Comparison of ENCODE assay signal across 27 cellular contexts in the genomic region with DNA sequence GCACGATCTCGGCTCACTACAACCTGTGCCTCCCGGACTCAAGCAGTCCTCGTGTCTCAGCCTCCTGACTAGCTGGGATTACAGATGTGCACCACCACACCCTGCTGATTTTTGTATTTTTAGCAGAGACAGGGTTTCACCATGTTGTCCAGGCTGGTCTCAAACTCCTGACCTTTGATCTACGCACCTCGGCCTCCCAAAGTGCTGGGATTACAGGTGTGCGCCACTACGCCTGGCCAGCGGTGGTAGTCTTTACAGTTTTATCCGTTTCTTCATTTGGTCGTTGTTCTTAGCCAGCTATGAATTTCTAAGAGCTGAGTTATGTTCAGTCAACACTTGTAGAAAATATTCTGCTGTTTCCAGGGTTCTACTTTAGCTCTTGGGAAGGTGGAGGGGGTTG. TPM values are rescaled to one million over a fixed set of nuclear protein-coding genes. Genes with fewer than 3 reads are reported as not detected.
DNase-seq lines count a peak whose midpoint lies in the region; ATAC-seq, FAIRE-seq and TF ChIP-seq lines count a peak whose summit lies in the region.
"Had no signal": no experiment of that assay in that cellular context is flagged by ENCODE, and none has a peak within 500 bp of the region (broad histone marks: within the 10 kb centered on the region; RNA-seq: fewer than 3 reads in every experiment).

No MANE protein-coding gene starts in this region.

- DNase-seq in activated CD8-positive, alpha-beta memory T cell treated with anti-CD3 and anti-CD28 coated beads, Interleukin-2, amount 10 ng/mL, durations not matched to agents 7 days and 5 days: no peak
- DNase-seq in activated CD8-positive, alpha-beta memory T cell treated with anti-CD3 and anti-CD28 coated beads for 24 hours: no peak
- DNase-seq in HepG2 (ENCODE audit: low spot score) (no peak), right lobe of liver (no peak), chondrocyte (ENCODE audit: low spot score) (no peak), osteocyte (ENCODE audit: extremely low spot score, unreplicated experiment) (no peak), substantia nigra (lab: John Stamatoyannopoulos, UW) (no peak)
- DNase-seq in activated naive CD4-positive, alpha-beta T cell treated with anti-CD3 and anti-CD28 coated beads, Interleukin-2, amount 10 ng/mL, durations not matched to agents 7 days and 5 days: no peak
- DNase-seq: ACHN; AML-193; BE2C; CD4-positive, alpha-beta T cell; CD8-positive, alpha-beta memory T cell; DMS 273 treated with DMSO at 0.1 percent for 48 hours; DMS79; EL; GDM1; GM23248; H7; HCEC 1CT had no signal

- no peaks in the 10 kb centered on the region for H3K9me3 ChIP-seq in HepG2 (ENCODE audit: low read length)
- no peaks in the 10 kb centered on the region for H3K9me3 ChIP-seq in right lobe of liver
- H3K9me3 ChIP-seq: BE2C; BLaER1 treated with 17β-estradiol and CSF1 and Interleukin-3, amounts not matched to agents 10 nM and 100 nM had no signal

- H3K4me3 Mint-ChIP-seq in activated CD8-positive, alpha-beta memory T cell treated with anti-CD3 and anti-CD28 coated beads, Interleukin-2, amount 10 ng/mL, durations not matched to agents 7 days and 5 days: no peak overlapping the region
- H3K4me3 Mint-ChIP-seq in chondrocyte (ENCODE audit: unreplicated experiment) (no peak overlapping the region), osteocyte (ENCODE audit: unreplicated experiment) (no peak overlapping the region)
- no peak overlapping the region for H3K4me3 Mint-ChIP-seq in activated naive CD4-positive, alpha-beta T cell treated with anti-CD3 and anti-CD28 coated beads, Interleukin-2, amount 10 ng/mL, durations not matched to agents 7 days and 5 days
- H3K4me3 Mint-ChIP-seq: CD14-positive monocyte; CD4-positive, alpha-beta T cell; CD8-positive, alpha-beta memory T cell had no signal

- H3K4me1 Mint-ChIP-seq in activated CD8-positive, alpha-beta memory T cell treated with anti-CD3 and anti-CD28 coated beads, Interleukin-2, amount 10 ng/mL, durations not matched to agents 7 days and 5 days: no peaks in the 10 kb centered on the region
- H3K4me1 Mint-ChIP-seq in chondrocyte (ENCODE audit: low read depth) (peaks cover 61% of the 10 kb centered on the region), osteocyte (ENCODE audit: unreplicated experiment) (peaks cover 53% of the 10 kb centered on the region)
- H3K4me1 Mint-ChIP-seq in activated naive CD4-positive, alpha-beta T cell treated with anti-CD3 and anti-CD28 coated beads, Interleukin-2, amount 10 ng/mL, durations not matched to agents 7 days and 5 days: no peaks in the 10 kb centered on the region
- H3K4me1 Mint-ChIP-seq: CD14-positive monocyte had no signal

- no peak for ATAC-seq in activated CD8-positive, alpha-beta memory T cell treated with anti-CD3 and anti-CD28 coated beads, Interleukin-2, amount 10 ng/mL, durations not matched to agents 7 days and 5 days
- ATAC-seq in HepG2 (no peak; the same call in 1 of the 3 replicates), right lobe of liver (no peak)
- ATAC-seq: GM12878 had no signal

- no peak for TF ChIP-seq RAD21 in HepG2 (CRISPR knock-in tag; IDR thresholded peaks at IDR 0.05)

- H3K27ac ChIP-seq in HepG2 (ENCODE audit: extremely low read length, insufficient read depth, low read length) (no peak overlapping the region), right lobe of liver (no peak overlapping the region), substantia nigra (ENCODE audit: low read depth, low read length, poor library complexity, severe bottlenecking) (no peak overlapping the region)
- H3K27ac ChIP-seq: 22Rv1; BLaER1 treated with 17β-estradiol and CSF1 and Interleukin-3, amounts not matched to agents 10 nM and 100 nM; GM23248 had no signal

- TF ChIP-seq CTCF in HepG2 (CRISPR knock-in tag; IDR thresholded peaks at IDR 0.05): no peak
- TF ChIP-seq CTCF in right lobe of liver (IDR thresholded peaks at IDR 0.05): no peak
- TF ChIP-seq CTCF in chondrocyte (IDR thresholded peaks at IDR 0.05): no peak
- TF ChIP-seq CTCF in osteocyte (IDR thresholded peaks at IDR 0.05): no peak

- no peak overlapping the region for H3K4me2 ChIP-seq in HepG2 (ENCODE audit: low read depth, low read length)
- H3K4me2 ChIP-seq: BLaER1 treated with 17β-estradiol and CSF1 and Interleukin-3, amounts not matched to agents 10 nM and 100 nM had no signal

- TF ChIP-seq POLR2A in HepG2 (IDR thresholded peaks at IDR 0.05; ENCODE audit: insufficient read depth in 1 of 2, low read depth in 2 of 2, low read length in 2 of 2): no peak
- no peak for TF ChIP-seq POLR2A in right lobe of liver (IDR thresholded peaks at IDR 0.05)

- peaks cover 33% of the 10 kb centered on the region for H3K36me3 Mint-ChIP-seq in activated CD8-positive, alpha-beta memory T cell treated with anti-CD3 and anti-CD28 coated beads, Interleukin-2, amount 10 ng/mL, durations not matched to agents 7 days and 5 days
- H3K36me3 Mint-ChIP-seq in chondrocyte (ENCODE audit: low read depth) (peaks cover 23% of the 10 kb centered on the region), osteocyte (ENCODE audit: unreplicated experiment) (peaks cover 59% of the 10 kb centered on the region)
- H3K36me3 Mint-ChIP-seq in activated naive CD4-positive, alpha-beta T cell treated with anti-CD3 and anti-CD28 coated beads, Interleukin-2, amount 10 ng/mL, durations not matched to agents 7 days and 5 days: peaks cover 35% of the 10 kb centered on the region

- H3K4me1 ChIP-seq in HepG2 (ENCODE audit: insufficient read depth, low read length): peaks cover 18% of the 10 kb centered on the region
- H3K4me1 ChIP-seq in right lobe of liver: no peaks in the 10 kb centered on the region
- H3K4me1 ChIP-seq: BE2C; BLaER1 treated with 17β-estradiol and CSF1 and Interleukin-3, amounts not matched to agents 10 nM and 100 nM had no signal

- POLR2A ChIA-PET in HepG2 (lab: Yijun Ruan, JAX): no interaction called here

- H3K79me2 ChIP-seq in HepG2 (ENCODE audit: insufficient read depth, low read length): no peaks in the 10 kb centered on the region

- in situ Hi-C loops in HepG2 (cut with HindIII; ENCODE audit: extremely low pct_ligation_motif_present, low pct_unique_long_range_greater_than_20kb): no loop called here

- H3K36me3 ChIP-seq in HepG2 (replicated peaks in 1 of 2; ENCODE audit: control insufficient read depth in 1 of 2, insufficient read depth in 2 of 2, low read length in 2 of 2) (peaks cover 2 to 19% of the 10 kb centered on the region in 2 experiments; a peak in 4 of 5 replicates), right lobe of liver (peaks cover 0 to 31% (median 6%) of the 10 kb centered on the region in 4 donors)
- H3K36me3 ChIP-seq: BE2C had no signal

- no peaks in the 10 kb centered on the region for H3K9me3 Mint-ChIP-seq in activated CD8-positive, alpha-beta memory T cell treated with anti-CD3 and anti-CD28 coated beads, Interleukin-2, amount 10 ng/mL, durations not matched to agents 7 days and 5 days (ENCODE audit: low read depth)
- H3K9me3 Mint-ChIP-seq in chondrocyte (ENCODE audit: low read depth) (peaks cover 2% of the 10 kb centered on the region), osteocyte (ENCODE audit: unreplicated experiment) (peaks cover 8% of the 10 kb centered on the region)
- H3K9me3 Mint-ChIP-seq in activated naive CD4-positive, alpha-beta T cell treated with anti-CD3 and anti-CD28 coated beads, Interleukin-2, amount 10 ng/mL, durations not matched to agents 7 days and 5 days: no peaks in the 10 kb centered on the region
- H3K9me3 Mint-ChIP-seq: CD14-positive monocyte; CD4-positive, alpha-beta T cell; CD8-positive, alpha-beta memory T cell had no signal

- H3K27me3 Mint-ChIP-seq in activated CD8-positive, alpha-beta memory T cell treated with anti-CD3 and anti-CD28 coated beads, Interleukin-2, amount 10 ng/mL, durations not matched to agents 7 days and 5 days: no peaks in the 10 kb centered on the region
- H3K27me3 Mint-ChIP-seq in chondrocyte (ENCODE audit: low read depth): no peaks in the 10 kb centered on the region
- H3K27me3 Mint-ChIP-seq in osteocyte (ENCODE audit: unreplicated experiment): no peaks in the 10 kb centered on the region
- no peaks in the 10 kb centered on the region for H3K27me3 Mint-ChIP-seq in activated naive CD4-positive, alpha-beta T cell treated with anti-CD3 and anti-CD28 coated beads, Interleukin-2, amount 10 ng/mL, durations not matched to agents 7 days and 5 days
- H3K27me3 Mint-ChIP-seq: CD4-positive, alpha-beta T cell; CD8-positive, alpha-beta memory T cell had no signal

- no peak for FAIRE-seq in HepG2 (lab: Jason Lieb, UNC)
- FAIRE-seq: D721Med, GM12878, GM19239, H1 had no signal

- BruUV-seq in HepG2 (replicated peaks; lab: Mats Ljungman, UMichigan): no TSS peak

- CTCF ChIA-PET in activated CD8-positive, alpha-beta memory T cell treated with anti-CD3 and anti-CD28 coated beads, Interleukin-2, amount 10 ng/mL, durations not matched to agents 7 days and 5 days (lab: Charles Lee): no interaction called here
- CTCF ChIA-PET in HepG2 (lab: Yijun Ruan, JAX; ENCODE audit: low intra/inter-chr PET ratio, low total read pairs): no interaction called here
- CTCF ChIA-PET in activated naive CD4-positive, alpha-beta T cell treated with anti-CD3 and anti-CD28 coated beads, Interleukin-2, amount 10 ng/mL, durations not matched to agents 7 days and 5 days (lab: Charles Lee): no interaction called here

- WGBS in HepG2 (ENCODE audit: low lambda C conversion rate): 93% methylated on average over 11 of the region's 11 CpGs
- 93% methylated on average over 11 of the region's 11 CpGs for WGBS in right lobe of liver (ENCODE audit: insufficient coverage, low coverage, low lambda C conversion rate, missing lambda C conversion rate)

- H3K27me3 ChIP-seq in HepG2 (ENCODE audit: control insufficient read depth in 1 of 2, insufficient read depth in 2 of 2, low read length in 2 of 2) (no peaks in the 10 kb centered on the region), right lobe of liver (no peaks in the 10 kb centered on the region)
- H3K27me3 ChIP-seq: BE2C; BLaER1 treated with 17β-estradiol and CSF1 and Interleukin-3, amounts not matched to agents 10 nM and 100 nM had no signal

- no peak overlapping the region for H3K4me3 ChIP-seq in HepG2 (replicated peaks in 1 of 3; ENCODE audit: insufficient read depth in 1 of 3, low read depth in 2 of 3, low read length in 3 of 3)
- no peak overlapping the region for H3K4me3 ChIP-seq in right lobe of liver
- H3K4me3 ChIP-seq: BLaER1 treated with 17β-estradiol and CSF1 and Interleukin-3, amounts not matched to agents 10 nM and 100 nM; GM12878; GM23248 had no signal

- peak overlapping the region; percentile 38 for H3K27ac Mint-ChIP-seq in activated CD8-positive, alpha-beta memory T cell treated with anti-CD3 and anti-CD28 coated beads, Interleukin-2, amount 10 ng/mL, durations not matched to agents 7 days and 5 days
- H3K27ac Mint-ChIP-seq in chondrocyte (ENCODE audit: unreplicated experiment) (peak overlapping the region; percentile 73), osteocyte (ENCODE audit: unreplicated experiment) (peak overlapping the region; percentile 80)
- no peak overlapping the region for H3K27ac Mint-ChIP-seq in activated naive CD4-positive, alpha-beta T cell treated with anti-CD3 and anti-CD28 coated beads, Interleukin-2, amount 10 ng/mL, durations not matched to agents 7 days and 5 days
- H3K27ac Mint-ChIP-seq: CD14-positive monocyte; CD4-positive, alpha-beta T cell had no signal

- intact Hi-C loops in HepG2 (cut with micrococcal nuclease; ENCODE audit: unreplicated experiment): no loop called here
- intact Hi-C loops in right lobe of liver (cut with DNase I): no loop called here

- H2AFZ ChIP-seq in HepG2 (ENCODE audit: low read length): no peak overlapping the region
- H2AFZ ChIP-seq: GM23248 had no signal

- no peaks in the 10 kb centered on the region for H4K20me1 ChIP-seq in HepG2 (ENCODE audit: insufficient read depth, low read length)
- H4K20me1 ChIP-seq: BLaER1 treated with 17β-estradiol and CSF1 and Interleukin-3, amounts not matched to agents 10 nM and 100 nM had no signal

- TF ChIP-seq EP300 in HepG2 (IDR thresholded peaks at IDR 0.05; ENCODE audit: low read depth in 2 of 2, low read length in 2 of 2) (no peak), HepG2 (CRISPR knock-in tag; IDR thresholded peaks at IDR 0.05; ENCODE audit: borderline replicate concordance) (no peak)

- H3K9ac ChIP-seq in HepG2 (ENCODE audit: insufficient read depth, low read depth, low read length): no peak overlapping the region
- H3K9ac ChIP-seq: BLaER1 treated with 17β-estradiol and CSF1 and Interleukin-3, amounts not matched to agents 10 nM and 100 nM; GM23248 had no signal

RNA-seq across cellular contexts. Expression of gene AKNAD1, which starts 53.3 kb away (rescaled TPM):
- total RNA-seq in activated CD8-positive, alpha-beta memory T cell treated with anti-CD3 and anti-CD28 coated beads, Interleukin-2, amount 10 ng/mL, durations not matched to agents 7 days and 5 days: not detected
- total RNA-seq in HepG2 (2016; rRNA removed; fragmentation: Illumina TruSeq; extraction: Trizol) (not detected in 2 replicates), right lobe of liver (not detected), chondrocyte (0.45 TPM in 1 of 3 replicates, not detected in the others), osteocyte (0.70 and 1.1 TPM in 2 replicates)
- not detected in 2 replicates for total RNA-seq in HepG2 (2016; cell fraction: cytosol; rRNA removed; fragmentation: Illumina TruSeq; extraction: Trizol; ENCODE audit: low read depth)
- total RNA-seq in HepG2 (2016; cell fraction: insoluble cytoplasmic fraction; rRNA removed; fragmentation: Illumina TruSeq; extraction: Trizol): not detected in 2 replicates
- not detected in 2 replicates for total RNA-seq in HepG2 (2016; cell fraction: membrane; rRNA removed; fragmentation: Illumina TruSeq; extraction: Trizol)
- total RNA-seq in HepG2 (2016; cell fraction: nucleus; rRNA removed; fragmentation: Illumina TruSeq; extraction: Trizol): not detected in 2 replicates
- not detected in 2 replicates for polyA plus RNA-seq in HepG2 (2011; rRNA removed)
- not detected in 2 replicates for polyA plus RNA-seq in HepG2 (2011; cell fraction: cytosol; rRNA removed)
- polyA plus RNA-seq in HepG2 (2011; cell fraction: nucleus; rRNA removed): not detected in 2 replicates
- not detected in 2 replicates for polyA plus RNA-seq in HepG2 (2012)
- not detected in 2 replicates for polyA plus RNA-seq in HepG2 (2016; cell fraction: cytosol; fragmentation: Illumina TruSeq; extraction: Trizol; ENCODE audit: low read depth)
- not detected in 2 replicates for polyA plus RNA-seq in HepG2 (2016; cell fraction: insoluble cytoplasmic fraction; fragmentation: Illumina TruSeq; extraction: Trizol; ENCODE audit: low read depth)
- not detected in 2 replicates for polyA plus RNA-seq in HepG2 (2016; cell fraction: membrane; fragmentation: Illumina TruSeq; extraction: Trizol; ENCODE audit: low read depth)
- not detected in 2 replicates for polyA plus RNA-seq in HepG2 (2016; cell fraction: nucleus; fragmentation: Illumina TruSeq; extraction: Trizol; ENCODE audit: insufficient read depth, low read depth)
- 0.09 TPM in 1 of 2 replicates, not detected in the other for polyA minus RNA-seq in HepG2 (2011; rRNA and poly(A)+ RNA removed; ENCODE audit: low replicate concordance)
- not detected in 2 replicates for polyA minus RNA-seq in HepG2 (2011; cell fraction: cytosol; rRNA and poly(A)+ RNA removed)
- polyA minus RNA-seq in HepG2 (2011; cell fraction: nucleus; rRNA and poly(A)+ RNA removed): 1.0 TPM in 1 of 2 replicates, not detected in the other
- total RNA-seq: CD4-positive, alpha-beta T cell; CD8-positive, alpha-beta memory T cell; GM12878; GM23248; H1; H7 had no signal
- polyA plus RNA-seq: CD14-positive monocyte; CD8-positive, alpha-beta memory T cell; GM23248; H1 had no signal

RNA-seq across cellular contexts. Expression of gene STXBP3, which starts 57.1 kb away (rescaled TPM):
- 10 to 100 TPM; 46.3 to 48.1 TPM for total RNA-seq in activated CD8-positive, alpha-beta memory T cell treated with anti-CD3 and anti-CD28 coated beads, Interleukin-2, amount 10 ng/mL, durations not matched to agents 7 days and 5 days
- total RNA-seq in HepG2 (2016; rRNA removed; fragmentation: Illumina TruSeq; extraction: Trizol): 20.8 and 31.6 TPM in 2 replicates
- total RNA-seq in HepG2 (2016; cell fraction: cytosol; rRNA removed; fragmentation: Illumina TruSeq; extraction: Trizol; ENCODE audit: low read depth): 2.4 and 2.8 TPM in 2 replicates
- total RNA-seq in HepG2 (2016; cell fraction: insoluble cytoplasmic fraction; rRNA removed; fragmentation: Illumina TruSeq; extraction: Trizol): 24.7 and 30.2 TPM in 2 replicates
- 4.7 and 7.3 TPM in 2 replicates for total RNA-seq in HepG2 (2016; cell fraction: membrane; rRNA removed; fragmentation: Illumina TruSeq; extraction: Trizol)
- 25.5 and 31.7 TPM in 2 replicates for total RNA-seq in HepG2 (2016; cell fraction: nucleus; rRNA removed; fragmentation: Illumina TruSeq; extraction: Trizol)
- polyA plus RNA-seq in HepG2 (2011; rRNA removed): 11.2 and 13.0 TPM in 2 replicates
- 3.6 and 7.5 TPM in 2 replicates for polyA plus RNA-seq in HepG2 (2011; cell fraction: cytosol; rRNA removed)
- 5.4 and 9.0 TPM in 2 replicates for polyA plus RNA-seq in HepG2 (2011; cell fraction: nucleus; rRNA removed)
- polyA plus RNA-seq in HepG2 (2012): 18.2 and 24.4 TPM in 2 replicates
- 0.51 and 0.74 TPM in 2 replicates for polyA plus RNA-seq in HepG2 (2016; cell fraction: cytosol; fragmentation: Illumina TruSeq; extraction: Trizol; ENCODE audit: low read depth)
- polyA plus RNA-seq in HepG2 (2016; cell fraction: insoluble cytoplasmic fraction; fragmentation: Illumina TruSeq; extraction: Trizol; ENCODE audit: low read depth): 26.4 and 31.6 TPM in 2 replicates
- 1.9 and 2.1 TPM in 2 replicates for polyA plus RNA-seq in HepG2 (2016; cell fraction: membrane; fragmentation: Illumina TruSeq; extraction: Trizol; ENCODE audit: low read depth)
- 30.6 and 30.8 TPM in 2 replicates for polyA plus RNA-seq in HepG2 (2016; cell fraction: nucleus; fragmentation: Illumina TruSeq; extraction: Trizol; ENCODE audit: insufficient read depth, low read depth)
- polyA minus RNA-seq in HepG2 (2011; rRNA and poly(A)+ RNA removed; ENCODE audit: low replicate concordance): 4.5 and 11.2 TPM in 2 replicates
- polyA minus RNA-seq in HepG2 (2011; cell fraction: cytosol; rRNA and poly(A)+ RNA removed): 10.1 and 13.0 TPM in 2 replicates
- 53.0 and 78.4 TPM in 2 replicates for polyA minus RNA-seq in HepG2 (2011; cell fraction: nucleus; rRNA and poly(A)+ RNA removed)
- total RNA-seq in right lobe of liver: 10 to 100 TPM; 15.3 to 32.2 (median 22.3) TPM
- total RNA-seq in chondrocyte: 38.3 to 61.1 TPM (median 41.6 TPM) in 3 replicates
- 50.8 and 54.7 TPM in 2 replicates for total RNA-seq in osteocyte
